Comparison of ENCODE assay signal across 31 cellular contexts in the genomic region with DNA sequence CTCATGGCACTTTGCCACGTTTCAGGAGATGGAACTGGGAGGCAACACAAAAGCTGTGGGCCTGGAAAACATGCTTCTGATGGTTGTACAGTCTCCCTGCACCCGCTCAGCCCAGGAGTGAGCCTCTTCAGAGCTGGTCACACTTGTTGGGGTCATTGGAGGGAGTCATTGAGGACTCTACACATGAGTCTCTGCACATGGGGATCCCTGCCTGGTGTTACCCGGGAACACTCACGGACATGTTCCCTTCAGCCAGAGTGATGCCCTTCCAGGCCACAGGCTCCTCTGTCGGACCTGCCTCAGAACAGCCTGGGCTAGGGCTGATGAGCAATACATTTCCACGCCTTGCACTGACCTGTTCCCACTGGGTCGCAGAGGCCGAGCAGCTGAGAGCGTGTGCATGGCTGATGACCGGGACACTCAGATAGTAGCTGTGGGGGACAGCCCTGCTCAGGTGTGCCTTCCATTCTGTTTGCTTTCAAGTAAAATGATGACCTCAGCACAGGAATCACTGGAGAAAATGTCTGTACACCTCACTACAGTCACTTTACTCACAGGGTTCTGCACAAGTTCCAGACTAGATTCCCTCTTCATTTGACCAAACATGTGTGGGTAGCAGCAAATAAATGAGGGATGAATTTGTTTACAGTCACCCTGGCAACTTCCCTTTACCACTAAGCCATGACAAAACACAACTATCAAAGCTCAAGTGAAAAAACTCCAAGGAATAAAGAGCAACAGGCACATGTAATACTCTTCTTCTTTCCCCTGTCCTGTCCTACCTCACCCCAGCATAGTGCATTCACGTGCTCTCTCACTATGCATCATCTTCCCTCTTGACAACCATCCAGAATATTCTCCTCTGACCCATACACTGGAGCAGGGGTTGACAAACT.
DNase-seq lines count a peak whose midpoint lies in the region; ATAC-seq, FAIRE-seq and TF ChIP-seq lines count a peak whose summit lies in the region.
"Had no signal": no experiment of that assay in that cellular context is flagged by ENCODE, and none has a peak within 500 bp of the region (broad histone marks: within the 10 kb centered on the region; RNA-seq: fewer than 3 reads in every experiment).

No MANE protein-coding gene starts in this region.

- no peaks in the 10 kb centered on the region for H3K27me3 ChIP-seq in bronchial epithelial cell (ENCODE audit: control insufficient read depth, insufficient read depth, low read length)
- H3K27me3 ChIP-seq: gastroesophageal sphincter had no signal

- no peaks in the 10 kb centered on the region for H3K36me3 ChIP-seq in bronchial epithelial cell (ENCODE audit: control insufficient read depth, insufficient read depth, low read length)
- H3K36me3 ChIP-seq: gastroesophageal sphincter had no signal

- no peak for TF ChIP-seq CTCF in bronchial epithelial cell (IDR thresholded peaks at IDR 0.05; ENCODE audit: insufficient read depth, low read length, severe bottlenecking)

- DNase-seq in DMS 273 (lab: John Stamatoyannopoulos, UW; ENCODE audit: unreplicated experiment) = peak; percentile 29
- no peak for DNase-seq in DMS 273 treated with DMSO at 0.1 percent for 48 hours (lab: John Stamatoyannopoulos, UW)
- DNase-seq in bronchial epithelial cell (ENCODE audit: low read depth) = peak; percentile 50
- peak; percentile 45 for DNase-seq in myocyte (ENCODE audit: low read depth)
- no peak for DNase-seq in urothelium cell line (ENCODE audit: low spot score)
- DNase-seq in NCI-H1436 treated with DMSO at 0.1 percent for 48 hours (lab: John Stamatoyannopoulos, UW) = no peak
- no peak for DNase-seq in Kasumi-1 (lab: John Stamatoyannopoulos, UW)
- DNase-seq: activated CD4-positive, alpha-beta T cell treated with anti-CD3 and anti-CD28 coated beads for 36 hours; activated CD8-positive, alpha-beta memory T cell treated with anti-CD3 and anti-CD28 coated beads for 24 hours; activated effector memory CD4-positive, alpha-beta T cell treated with anti-CD3 and anti-CD28 coated beads, Interleukin-2, amount 50 U/mL, for 16 hours; activated naive CD8-positive, alpha-beta T cell treated with anti-CD3 and anti-CD28 coated beads for 36 hours; aorta; CD4-positive, alpha-beta memory T cell; central memory CD4-positive, alpha-beta T cell; endodermal cell; hippocampal formation; naive B cell; NCI-H1092; NCI-H187 treated with DMSO at 0.1 percent for 48 hours; NCI-H524; NK-92 treated with Interleukin-12 subunit alpha and Interleukin-12 subunit beta, amount 100 ng/mL, for 24 hours; occipital lobe; PC-3; small intestine; stimulated activated CD4-positive, alpha-beta T cell treated with anti-CD3 and anti-CD28 coated beads, Interleukin-1b, Interleukin-23, amount 100 ng/mL, for 48 hours; trophoblast cell had no signal

- FAIRE-seq in bronchial epithelial cell (lab: Jason Lieb, UNC) = peak; percentile 90
- FAIRE-seq in urothelium cell line (lab: Jason Lieb, UNC) = peak; percentile 30
- FAIRE-seq: G401.6, small intestine had no signal

- ATAC-seq in GM18870 (IDR thresholded peaks at IDR 0.05; ENCODE audit: unreplicated experiment) = no peak
- ATAC-seq: activated CD4-positive, alpha-beta T cell treated with anti-CD3 and anti-CD28 coated beads for 36 hours; gastroesophageal sphincter; HCT116; PC-3; Right ventricle myocardium inferior had no signal

- no peak overlapping the region for H3K4me3 ChIP-seq in bronchial epithelial cell (ENCODE audit: low read depth, low read length)
- H3K4me3 ChIP-seq: gastroesophageal sphincter had no signal

Comparison
In these comparisons a context has a peak if more than half of its experiments do, and no peak if none do; other contexts are left out.
1. DNase-seq: peak in DMS 273 (single experiment), bronchial epithelial cell (single experiment) and myocyte (single experiment); none in DMS 273 treated with DMSO at 0.1 percent for 48 hours (single experiment), urothelium cell line (single experiment), NCI-H1436 treated with DMSO at 0.1 percent for 48 hours (single experiment) and Kasumi-1 (0 of 2).